In genomic region chr15:70101459-70102113, GRCh38 we compare ENCODE assay signal across 8 cellular contexts. TPM values are rescaled to one million over a fixed set of nuclear protein-coding genes. Genes with fewer than 3 reads are reported as not detected.
DNase-seq lines count a peak whose midpoint lies in the region; ATAC-seq, FAIRE-seq and TF ChIP-seq lines count a peak whose summit lies in the region.

No MANE protein-coding gene starts in this region.

- no peak for FAIRE-seq in bronchial epithelial cell (lab: Jason Lieb, UNC)

- ATAC-seq in GM18520 (IDR thresholded peaks at IDR 0.05; ENCODE audit: unreplicated experiment) (no peak), HG02588 (IDR thresholded peaks at IDR 0.05; ENCODE audit: unreplicated experiment) (no peak)

- peak overlapping the region; percentile 73; the same call in 1 of the 2 replicates for H3K4me3 ChIP-seq in HUES6 (ENCODE audit: low read depth, low read length)
- H3K4me3 ChIP-seq in bronchial epithelial cell (ENCODE audit: low read depth, low read length): no peak overlapping the region
- H3K4me3 ChIP-seq in liver (ENCODE audit: low read depth in 1 of 3, low read length in 3 of 3): peak overlapping the region in 1 of 3 donors; percentile 41

- no peak overlapping the region for H3K27ac ChIP-seq in HUES6 (ENCODE audit: low read depth, low read length)
- peak overlapping the region; percentile 72 to 74 for H3K27ac ChIP-seq in liver (ENCODE audit: low read depth in 1 of 2, low read length in 2 of 2)

- H3K4me1 ChIP-seq in HUES6 (ENCODE audit: control insufficient read depth, insufficient read depth, low read length) (peaks cover 26% of the 10 kb centered on the region; the same call in 1 of the 2 replicates), liver (ENCODE audit: control insufficient read depth in 4 of 4, insufficient read depth in 4 of 4, low read length in 3 of 4) (peaks cover 15 to 52% (median 40%) of the 10 kb centered on the region in 4 donors)

- H3K9ac ChIP-seq in HUES6 (ENCODE audit: low read length) (no peak overlapping the region), liver (ENCODE audit: low read depth in 1 of 2, low read length in 2 of 2) (peak overlapping the region in 1 of 2 donors; percentile 16)

- no peak for TF ChIP-seq CTCF in bronchial epithelial cell (IDR thresholded peaks at IDR 0.05; ENCODE audit: insufficient read depth, low read length, severe bottlenecking)
- TF ChIP-seq CTCF in liver (IDR thresholded peaks at IDR 0.05; ENCODE audit: low read depth, low read length, missing input control): no peak

- H3K27me3 ChIP-seq in HUES6 (ENCODE audit: control insufficient read depth, insufficient read depth, low read length) (peaks cover 21% of the 10 kb centered on the region), bronchial epithelial cell (ENCODE audit: control insufficient read depth, insufficient read depth, low read length) (peaks cover 23% of the 10 kb centered on the region), liver (ENCODE audit: control insufficient read depth in 4 of 4, insufficient read depth in 4 of 4, low read length in 3 of 4) (no peaks in the 10 kb centered on the region)

- DNase-seq in AG08395 (ENCODE audit: low spot score) (peak; percentile 76), NCI-H774 (lab: John Stamatoyannopoulos, UW) (peak; percentile 77), bronchial epithelial cell (ENCODE audit: low read depth) (peak; percentile 67), T-helper 1 cell (no peak)

- TF ChIP-seq RAD21 in liver (IDR thresholded peaks at IDR 0.05): peak in 1 of 2 donors; percentile 21

- 4% methylated on average over 12 of the region's 12 CpGs for WGBS in liver

- H3K36me3 ChIP-seq in HUES6 (ENCODE audit: control insufficient read depth, insufficient read depth, low read length): no peaks in the 10 kb centered on the region
- H3K36me3 ChIP-seq in bronchial epithelial cell (ENCODE audit: control insufficient read depth, insufficient read depth, low read length): no peaks in the 10 kb centered on the region
- H3K36me3 ChIP-seq in liver (ENCODE audit: control insufficient read depth in 4 of 4, insufficient read depth in 3 of 4, low read depth in 1 of 4, low read length in 3 of 4): no peaks in the 10 kb centered on the region

- H3K9me3 ChIP-seq in HUES6 (ENCODE audit: control insufficient read depth, insufficient read depth, low read depth, low read length) (no peaks in the 10 kb centered on the region), liver (ENCODE audit: control insufficient read depth in 4 of 4, low read length in 3 of 4) (no peaks in the 10 kb centered on the region)

TF ChIP-seq in liver, 16 proteins besides CTCF, POLR2A, EP300 and RAD21:
- TF ChIP-seq HNF4G (IDR thresholded peaks at IDR 0.05) (no peak), JUND (IDR thresholded peaks at IDR 0.05) (peak in 1 of 2 donors; percentile 32), HNF4A (conservative IDR thresholded peaks at IDR 0.05) (peak; percentile 26 to 62), ATF3 (IDR thresholded peaks at IDR 0.05) (no peak), EGR1 (IDR thresholded peaks at IDR 0.05; ENCODE audit: low read depth in 2 of 2) (no peak), YY1 (IDR thresholded peaks at IDR 0.05) (peak; percentile 13), REST (IDR thresholded peaks at IDR 0.05) (peak; percentile 20), TAF1 (conservative IDR thresholded peaks at IDR 0.05) (no peak), ZBTB33 (IDR thresholded peaks at IDR 0.05) (peak; percentile 46), MAX (IDR thresholded peaks at IDR 0.05) (peak; percentile 25), FOXA1 (IDR thresholded peaks at IDR 0.05) (no peak), SP1 (IDR thresholded peaks at IDR 0.05) (peak; percentile 67), RXRA (IDR thresholded peaks at IDR 0.05) (peak; percentile 15 to 78), GABPA (IDR thresholded peaks at IDR 0.05 in 1 of 2, conservative IDR thresholded peaks at IDR 0.05 in 1 of 2) (no peak), FOXA2 (IDR thresholded peaks at IDR 0.05) (peak; percentile 23), NR2F2 (IDR thresholded peaks at IDR 0.05) (peak; percentile 41)

RNA-seq across cellular contexts. Expression of gene TLE3, which starts 3.9 kb away (rescaled TPM):
- total RNA-seq in bronchial epithelial cell (19.2 and 21.8 TPM in 2 replicates), liver (10 to 100 TPM in 1 of 2 donors, 1 to 10 TPM in 1; 8.5 to 13.7 TPM)
- 1 to 10 TPM; 1.2 to 8.5 TPM for polyA plus RNA-seq in liver

Comparison
In these comparisons a context has a peak if more than half of its experiments do, and no peak if none do; other contexts are left out.
1. DNase-seq: peak in AG08395 (single experiment), NCI-H774 (single experiment) and bronchial epithelial cell (single experiment); none in T-helper 1 cell (0 of 5).